Comparison of ENCODE assay signal across 9 cellular contexts in genomic region chr3:9401986-9402385, GRCh38. TPM values are rescaled to one million over a fixed set of nuclear protein-coding genes. Genes with fewer than 3 reads are reported as not detected.
DNase-seq lines count a peak whose midpoint lies in the region; ATAC-seq and TF ChIP-seq lines count a peak whose summit lies in the region.
"Had no signal": no experiment of that assay in that cellular context is flagged by ENCODE, and none has a peak within 500 bp of the region (broad histone marks: within the 10 kb centered on the region; RNA-seq: fewer than 3 reads in every experiment).

No MANE protein-coding gene starts in this region.

- peaks cover 93% of the 10 kb centered on the region for H3K79me2 ChIP-seq in SK-N-SH (ENCODE audit: insufficient read depth)

- H2AFZ ChIP-seq in SK-N-SH (ENCODE audit: low read depth) = no peak overlapping the region

- no peaks in the 10 kb centered on the region for H3K27me3 Mint-ChIP-seq in stimulated activated naive CD8-positive, alpha-beta T cell treated with anti-CD3 and anti-CD28 coated beads, Interleukin-15, amount 100 ng/mL, for 72 hours
- H3K27me3 Mint-ChIP-seq: dendritic cell treated with granulocyte-macrophage colony-stimulating factor and Interleukin-4, amounts not matched to agents 40 ng/mL and 50 ng/mL, for 4 days had no signal

- 53% methylated on average over 4 of the region's 4 CpGs for WGBS in SK-N-SH (ENCODE audit: low lambda C conversion rate)

- DNase-seq in SK-N-SH (no peak), foreskin keratinocyte (no peak), uterus (no peak), KBM-7 (no peak)
- no peak for DNase-seq in stimulated activated naive CD8-positive, alpha-beta T cell treated with anti-CD3 and anti-CD28 coated beads, Interleukin-15, amount 100 ng/mL, for 72 hours

- in situ Hi-C loops in KBM-7 (cut with MboI; ENCODE audit: low pct_unique_long_range_greater_than_20kb, low sequenced_read_pairs) = no loop called here

- H3K4me1 ChIP-seq in SK-N-SH (ENCODE audit: control insufficient read depth in 1 of 2, insufficient read depth in 2 of 2, low read depth in 1 of 2, low read length in 1 of 2) (peaks cover 45 to 60% of the 10 kb centered on the region in 2 experiments), foreskin keratinocyte (peaks cover 61% of the 10 kb centered on the region), uterus (peaks cover 14 to 23% of the 10 kb centered on the region in 2 donors)

- no peaks in the 10 kb centered on the region for H3K9me2 ChIP-seq in SK-N-SH

- H3K36me3 ChIP-seq in SK-N-SH (replicated peaks in 1 of 2; ENCODE audit: control insufficient read depth in 1 of 2, insufficient read depth in 2 of 2, low read length in 1 of 2) (peaks cover 0 to 2% of the 10 kb centered on the region in 2 experiments), uterus (no peaks in the 10 kb centered on the region)

- intact Hi-C loops in uterus (cut with DNase I; ENCODE audit: low total_unique reads) = no loop called here

- no peak for TF ChIP-seq EP300 in SK-N-SH (IDR thresholded peaks at IDR 0.05; ENCODE audit: borderline replicate concordance in 1 of 2, low read depth in 1 of 2, low read length in 1 of 2)

- H3F3A ChIP-seq in SK-N-SH (replicated peaks; ENCODE audit: insufficient read depth) = peaks cover 48% of the 10 kb centered on the region

- POLR2A ChIA-PET in SK-N-SH (lab: Yijun Ruan, JAX) = no interaction called here

- H3K4me3 ChIP-seq in SK-N-SH (ENCODE audit: low read depth in 2 of 2, low read length in 1 of 2) (0 out of 4 replicates have a peak overlapping the region, but pooled peaks of 1 of the 2 experiments have one; percentile 18), uterus (no peak overlapping the region)

- H3K4me3 Mint-ChIP-seq in stimulated activated naive CD8-positive, alpha-beta T cell treated with anti-CD3 and anti-CD28 coated beads, Interleukin-15, amount 100 ng/mL, for 72 hours = peak overlapping the region; percentile 24 to 52
- H3K4me3 Mint-ChIP-seq: dendritic cell treated with granulocyte-macrophage colony-stimulating factor and Interleukin-4, amounts not matched to agents 40 ng/mL and 50 ng/mL, for 4 days had no signal

- ATAC-seq in SK-N-SH treated with all-trans-retinoic acid at 6 μM for 48 hours (no peak), foreskin keratinocyte (no peak), GM21515 (IDR thresholded peaks at IDR 0.05; ENCODE audit: unreplicated experiment) (no peak)
- no peak for ATAC-seq in stimulated activated naive CD8-positive, alpha-beta T cell treated with anti-CD3 and anti-CD28 coated beads, Interleukin-15, amount 100 ng/mL, for 72 hours

- H3K27ac ChIP-seq in SK-N-SH (ENCODE audit: low read depth in 2 of 2, low read length in 1 of 2) = peak overlapping the region; percentile 30 to 99; a peak in 3 of 4 replicates
- peak overlapping the region; percentile 98 for H3K27ac ChIP-seq in VCaP
- H3K27ac ChIP-seq in foreskin keratinocyte = peak overlapping the region; percentile 16
- H3K27ac ChIP-seq in uterus = peak overlapping the region in 1 of 2 donors; percentile 26

- H3K27me3 ChIP-seq in SK-N-SH (ENCODE audit: insufficient read depth) (no peaks in the 10 kb centered on the region), foreskin keratinocyte (no peaks in the 10 kb centered on the region), uterus (no peaks in the 10 kb centered on the region)

- CTCF ChIA-PET in SK-N-SH (lab: Yijun Ruan, JAX) = no interaction called here

- H3K9me3 Mint-ChIP-seq in stimulated activated naive CD8-positive, alpha-beta T cell treated with anti-CD3 and anti-CD28 coated beads, Interleukin-15, amount 100 ng/mL, for 72 hours = no peaks in the 10 kb centered on the region
- H3K9me3 Mint-ChIP-seq: dendritic cell treated with granulocyte-macrophage colony-stimulating factor and Interleukin-4, amounts not matched to agents 40 ng/mL and 50 ng/mL, for 4 days had no signal

- no peak for TF ChIP-seq POLR2A in uterus (IDR thresholded peaks at IDR 0.05)

- H3K9ac ChIP-seq in SK-N-SH = peak overlapping the region; percentile 100; the same call in 1 of the 2 replicates

- TF ChIP-seq RAD21 in SK-N-SH (IDR thresholded peaks at IDR 0.05; ENCODE audit: low read length) = no peak

- H3K9me3 ChIP-seq in SK-N-SH (no peaks in the 10 kb centered on the region), uterus (no peaks in the 10 kb centered on the region)

- no peak overlapping the region for H3K27ac Mint-ChIP-seq in stimulated activated naive CD8-positive, alpha-beta T cell treated with anti-CD3 and anti-CD28 coated beads, Interleukin-15, amount 100 ng/mL, for 72 hours
- H3K27ac Mint-ChIP-seq: dendritic cell treated with granulocyte-macrophage colony-stimulating factor and Interleukin-4, amounts not matched to agents 40 ng/mL and 50 ng/mL, for 4 days had no signal

- H3K4me1 Mint-ChIP-seq in stimulated activated naive CD8-positive, alpha-beta T cell treated with anti-CD3 and anti-CD28 coated beads, Interleukin-15, amount 100 ng/mL, for 72 hours = peaks cover 58% of the 10 kb centered on the region

- peaks cover 87% of the 10 kb centered on the region for H4K20me1 ChIP-seq in SK-N-SH (ENCODE audit: insufficient read depth)

- H3K4me2 ChIP-seq in SK-N-SH = peak overlapping the region; percentile 94

- TF ChIP-seq CTCF in SK-N-SH (IDR thresholded peaks at IDR 0.05) (no peak), VCaP (conservative IDR thresholded peaks at IDR 0.05) (no peak), foreskin keratinocyte (conservative IDR thresholded peaks at IDR 0.05) (no peak), uterus (IDR thresholded peaks at IDR 0.05) (no peak)

TF ChIP-seq in SK-N-SH, 30 proteins besides CTCF, POLR2A, EP300 and RAD21 (continues in another document):
- TF ChIP-seq NRF1 (IDR thresholded peaks at IDR 0.05; ENCODE audit: low read depth, low read length) = no peak
- no peak for TF ChIP-seq CHD2 (IDR thresholded peaks at IDR 0.05; ENCODE audit: low read length, partially characterized antibody)
- TF ChIP-seq SMC3 (IDR thresholded peaks at IDR 0.05; ENCODE audit: low read depth, low read length) = no peak
- no peak for TF ChIP-seq FOXM1 (IDR thresholded peaks at IDR 0.05; ENCODE audit: low read depth)
- no peak for TF ChIP-seq EZH2phosphoT487 (IDR thresholded peaks at IDR 0.05; ENCODE audit: borderline replicate concordance, low read depth)
- TF ChIP-seq USF1 (IDR thresholded peaks at IDR 0.05; ENCODE audit: borderline replicate concordance, low read depth) = no peak
- TF ChIP-seq TCF12 (IDR thresholded peaks at IDR 0.05) = no peak
- no peak for TF ChIP-seq TEAD4 (IDR thresholded peaks at IDR 0.05; ENCODE audit: borderline replicate concordance, insufficient read depth)
- no peak for TF ChIP-seq POLR2AphosphoS5 (IDR thresholded peaks at IDR 0.05; ENCODE audit: low read depth, low read length)
- no peak for TF ChIP-seq GABPA (IDR thresholded peaks at IDR 0.05; ENCODE audit: low read depth)
- no peak for TF ChIP-seq MXI1 (IDR thresholded peaks at IDR 0.05; ENCODE audit: low read depth, low read length)

TF ChIP-seq in SK-N-SH treated with all-trans-retinoic acid at 6 μM for 48 hours, 23 proteins besides CTCF, POLR2A, EP300 and RAD21:
- TF ChIP-seq GLIS3 (CRISPR knock-in tag; IDR thresholded peaks at IDR 0.05) (no peak), ARNTL (CRISPR knock-in tag; IDR thresholded peaks at IDR 0.05; ENCODE audit: borderline replicate concordance, low read depth) (no peak), TCF4 (CRISPR knock-in tag; IDR thresholded peaks at IDR 0.05; ENCODE audit: borderline replicate concordance) (no peak), ISL1 (CRISPR knock-in tag; IDR thresholded peaks at IDR 0.05) (no peak)

RNA-seq across cellular contexts. Expression of gene SETD5, which starts 4.6 kb away (rescaled TPM):
- polyA plus RNA-seq in SK-N-SH (2012; rRNA removed) = 32.3 and 39.5 TPM in 2 replicates
- polyA plus RNA-seq in SK-N-SH (2012; cell fraction: cytosol; rRNA removed) = 29.8 and 30.6 TPM in 2 replicates
- polyA plus RNA-seq in SK-N-SH (2012; cell fraction: nucleus; rRNA removed) = 105 and 136 TPM in 2 replicates
- 71.6 and 77.5 TPM in 2 replicates for total RNA-seq in foreskin keratinocyte
- 8.9 and 11.5 TPM in 2 replicates for polyA plus RNA-seq in foreskin keratinocyte
- 100 to 1,000 TPM in 1 of 4 donors, 10 to 100 TPM in 3; 57.9 to 198 (median 94.2) TPM for total RNA-seq in uterus

RNA-seq across cellular contexts. Expression of gene THUMPD3, which starts 39.1 kb away (rescaled TPM):
- polyA plus RNA-seq in SK-N-SH (2012; rRNA removed) (27.1 and 34.2 TPM in 2 replicates), foreskin keratinocyte (39.8 and 44.2 TPM in 2 replicates)
- 39.1 and 41.2 TPM in 2 replicates for polyA plus RNA-seq in SK-N-SH (2012; cell fraction: cytosol; rRNA removed)
- polyA plus RNA-seq in SK-N-SH (2012; cell fraction: nucleus; rRNA removed) = 19.1 and 30.7 TPM in 2 replicates
- total RNA-seq in foreskin keratinocyte (43.6 and 60.7 TPM in 2 replicates), uterus (10 to 100 TPM; 13.3 to 48.9 (median 25.0) TPM)
